ENCODE assay signal across 23 cellular contexts in the genomic region with DNA sequence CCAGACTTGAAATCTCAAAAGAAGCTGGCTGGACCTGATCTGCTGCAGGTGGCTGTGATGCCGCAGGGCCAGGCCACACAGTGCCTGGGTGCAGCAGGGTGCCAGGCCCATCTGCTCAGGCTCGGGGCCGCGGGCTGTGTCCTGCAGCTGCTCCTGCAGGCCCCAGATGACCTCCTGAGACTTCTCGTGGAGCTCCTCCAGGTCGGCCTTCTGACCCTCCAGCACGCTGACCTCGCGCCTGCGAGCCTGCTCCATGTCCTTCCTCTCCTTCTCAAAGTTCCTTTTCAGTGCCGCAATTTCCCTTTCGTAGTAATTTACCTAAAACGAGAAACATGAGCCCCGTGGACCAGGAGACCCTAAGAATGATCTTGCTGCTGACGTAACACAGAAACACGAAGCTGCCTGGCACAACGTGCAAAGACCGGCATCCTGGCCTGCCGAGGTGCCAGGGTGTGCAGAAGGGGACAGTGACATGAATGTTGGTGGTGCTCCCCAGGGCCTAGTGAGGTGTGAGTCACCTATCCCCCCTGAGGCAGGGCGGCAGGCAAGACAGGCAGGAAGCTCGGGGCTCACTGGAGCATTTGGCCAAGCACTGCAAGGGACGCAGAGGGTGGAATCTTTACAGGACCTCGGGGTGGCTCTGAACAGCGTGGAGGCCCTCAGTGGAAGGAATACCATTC.
DNase-seq lines count a peak whose midpoint lies in the region; ATAC-seq, FAIRE-seq and TF ChIP-seq lines count a peak whose summit lies in the region.
"Had no signal": no experiment of that assay in that cellular context is flagged by ENCODE, and none has a peak within 500 bp of the region (broad histone marks: within the 10 kb centered on the region; RNA-seq: fewer than 3 reads in every experiment).

No MANE protein-coding gene starts in this region.

- H3K79me2 ChIP-seq in HepG2 (ENCODE audit: insufficient read depth, low read length) = no peaks in the 10 kb centered on the region

- no peaks in the 10 kb centered on the region for H3K9me3 Mint-ChIP-seq in endodermal cell
- H3K9me3 Mint-ChIP-seq: CD4-positive, alpha-beta memory T cell had no signal

- H3K9ac ChIP-seq in HepG2 (ENCODE audit: insufficient read depth, low read depth, low read length) = no peak overlapping the region
- no peak overlapping the region for H3K9ac ChIP-seq in endodermal cell (ENCODE audit: extremely low read depth, low read length, poor library complexity, severe bottlenecking)
- no peak overlapping the region for H3K9ac ChIP-seq in kidney (ENCODE audit: low read length in 2 of 2)

- no peak overlapping the region for H3K4me3 Mint-ChIP-seq in endodermal cell
- H3K4me3 Mint-ChIP-seq: CD4-positive, alpha-beta memory T cell had no signal

- H3K9me3 ChIP-seq in HepG2 (ENCODE audit: low read length) = no peaks in the 10 kb centered on the region
- no peaks in the 10 kb centered on the region for H3K9me3 ChIP-seq in right lobe of liver
- H3K9me3 ChIP-seq in endodermal cell (ENCODE audit: control insufficient read depth, low read length) = no peaks in the 10 kb centered on the region
- H3K9me3 ChIP-seq in kidney (ENCODE audit: control insufficient read depth in 1 of 2, low read length in 2 of 2) = no peaks in the 10 kb centered on the region
- no peaks in the 10 kb centered on the region for H3K9me3 ChIP-seq in spleen

- POLR2A ChIA-PET in HepG2 (lab: Yijun Ruan, JAX) = no interaction called here

- in situ Hi-C loops in HepG2 (cut with HindIII; ENCODE audit: extremely low pct_ligation_motif_present, low pct_unique_long_range_greater_than_20kb) = no loop called here

- no peak for FAIRE-seq in HepG2 (lab: Jason Lieb, UNC)
- FAIRE-seq in kidney (lab: Jason Lieb, UNC) = no peak
- FAIRE-seq: G401.6, GM12878 had no signal

- H3K27ac ChIP-seq in HepG2 (ENCODE audit: extremely low read length, insufficient read depth, low read length) = no peak overlapping the region
- H3K27ac ChIP-seq in right lobe of liver = no peak overlapping the region
- H3K27ac ChIP-seq in endodermal cell (ENCODE audit: low read depth, low read length) = no peak overlapping the region
- no peak overlapping the region for H3K27ac ChIP-seq in kidney (ENCODE audit: low read depth in 2 of 2, low read length in 2 of 2)
- H3K27ac ChIP-seq in spleen = no peak overlapping the region
- H3K27ac ChIP-seq: SK-N-MC had no signal

- no peak overlapping the region for H3K4me2 ChIP-seq in HepG2 (ENCODE audit: low read depth, low read length)

- intact Hi-C loops in HepG2 (cut with micrococcal nuclease; ENCODE audit: unreplicated experiment) = no loop called here
- intact Hi-C loops in right lobe of liver (cut with DNase I) = no loop called here
- intact Hi-C loops in kidney (cut with DNase I) = no loop called here
- intact Hi-C loops in spleen (cut with DNase I; ENCODE audit: low total_unique reads) = no loop called here

- no peak for TF ChIP-seq POLR2A in HepG2 (IDR thresholded peaks at IDR 0.05; ENCODE audit: insufficient read depth in 1 of 2, low read depth in 2 of 2, low read length in 2 of 2)
- no peak for TF ChIP-seq POLR2A in right lobe of liver (IDR thresholded peaks at IDR 0.05)
- no peak for TF ChIP-seq POLR2A in spleen (IDR thresholded peaks at IDR 0.05)

- H3K4me1 ChIP-seq in HepG2 (ENCODE audit: insufficient read depth, low read length) (no peaks in the 10 kb centered on the region), right lobe of liver (no peaks in the 10 kb centered on the region), endodermal cell (ENCODE audit: control insufficient read depth, insufficient read depth, low read length) (no peaks in the 10 kb centered on the region), kidney (ENCODE audit: control insufficient read depth in 1 of 2, insufficient read depth in 1 of 2, low read depth in 1 of 2, low read length in 2 of 2) (no peaks in the 10 kb centered on the region), spleen (peaks cover 0 to 6% (median 2%) of the 10 kb centered on the region in 6 donors)

- H3K4me1 Mint-ChIP-seq in endodermal cell = no peaks in the 10 kb centered on the region

- TF ChIP-seq EP300 in HepG2 (IDR thresholded peaks at IDR 0.05; ENCODE audit: low read depth in 2 of 2, low read length in 2 of 2) (no peak), HepG2 (CRISPR knock-in tag; IDR thresholded peaks at IDR 0.05; ENCODE audit: borderline replicate concordance) (no peak)

- H3K4me3 ChIP-seq in HepG2 (replicated peaks in 1 of 3; ENCODE audit: insufficient read depth in 1 of 3, low read depth in 2 of 3, low read length in 3 of 3) (no peak overlapping the region), right lobe of liver (no peak overlapping the region), endodermal cell (ENCODE audit: low read length) (no peak overlapping the region), kidney (ENCODE audit: low read length in 2 of 2) (no peak overlapping the region), spleen (no peak overlapping the region)
- H3K4me3 ChIP-seq: GM12878, SK-N-MC had no signal

- CTCF ChIA-PET in HepG2 (lab: Yijun Ruan, JAX; ENCODE audit: low intra/inter-chr PET ratio, low total read pairs) = no interaction called here

- H3K27me3 ChIP-seq in HepG2 (ENCODE audit: control insufficient read depth in 1 of 2, insufficient read depth in 2 of 2, low read length in 2 of 2) (no peaks in the 10 kb centered on the region), right lobe of liver (no peaks in the 10 kb centered on the region), endodermal cell (ENCODE audit: control insufficient read depth, insufficient read depth, low read length, poor library complexity, severe bottlenecking) (no peaks in the 10 kb centered on the region), spleen (replicated peaks in 1 of 7) (no peaks in the 10 kb centered on the region)

- no peak for TF ChIP-seq RAD21 in HepG2 (CRISPR knock-in tag; IDR thresholded peaks at IDR 0.05)

- no peaks in the 10 kb centered on the region for H4K20me1 ChIP-seq in HepG2 (ENCODE audit: insufficient read depth, low read length)

- no peak for ATAC-seq in HepG2
- ATAC-seq in right lobe of liver = no peak
- no peak for ATAC-seq in GM21515 (IDR thresholded peaks at IDR 0.05; ENCODE audit: unreplicated experiment)
- no peak for ATAC-seq in HG02973 (IDR thresholded peaks at IDR 0.05; ENCODE audit: unreplicated experiment)
- ATAC-seq: GM12878 had no signal

- no peak for DNase-seq in HepG2 (ENCODE audit: low spot score)
- no peak for DNase-seq in right lobe of liver
- DNase-seq in endodermal cell = no peak
- DNase-seq in kidney = peak; percentile 61
- peak; percentile 66 for DNase-seq in spleen
- DNase-seq in NCI-H524 treated with DMSO at 0.1 percent for 48 hours (lab: John Stamatoyannopoulos, UW) = no peak
- DNase-seq: CD4-positive, alpha-beta memory T cell; COR-L47; DMS53; IMR-90; KG1; MM.1S; NCI-H1048; NCI-H1417; NCI-H2029 treated with DMSO at 0.1 percent for 48 hours; NCI-H69; RPMI8226; SHP77 treated with DMSO at 0.1 percent for 48 hours had no signal

- no peaks in the 10 kb centered on the region for H3K27me3 Mint-ChIP-seq in endodermal cell (ENCODE audit: insufficient read depth)
- H3K27me3 Mint-ChIP-seq: CD4-positive, alpha-beta memory T cell had no signal

- peaks cover 71% of the 10 kb centered on the region for H3K36me3 Mint-ChIP-seq in endodermal cell (ENCODE audit: low read depth)
- H3K36me3 Mint-ChIP-seq: CD4-positive, alpha-beta memory T cell had no signal

- no peak overlapping the region for H2AFZ ChIP-seq in HepG2 (ENCODE audit: low read length)

- WGBS in HepG2 (ENCODE audit: low lambda C conversion rate) = 97% methylated on average over 24 of the region's 24 CpGs
- whole genome bisulfite sequencing in right lobe of liver (ENCODE audit: insufficient coverage, low coverage, low lambda C conversion rate, missing lambda C conversion rate) = 89% methylated on average over 12 of the region's 24 CpGs
- 93 to 94% methylated on average over 23 to 24 of the region's 24 CpGs for WGBS in endodermal cell (ENCODE audit: insufficient coverage in 1 of 2, insufficient read length in 1 of 2), 2 experiments
- 85 to 95% (median 86%) methylated on average over 21 to 24 of the region's 24 CpGs for WGBS in spleen, 5 donors

- BruUV-seq in HepG2 (replicated peaks; lab: Mats Ljungman, UMichigan) = no TSS peak

- peaks cover 59 to 62% of the 10 kb centered on the region in 2 experiments for H3K36me3 ChIP-seq in HepG2 (replicated peaks in 1 of 2; ENCODE audit: control insufficient read depth in 1 of 2, insufficient read depth in 2 of 2, low read length in 2 of 2)
- H3K36me3 ChIP-seq in right lobe of liver = peaks cover 0 to 16% (median 4%) of the 10 kb centered on the region in 4 donors
- H3K36me3 ChIP-seq in endodermal cell (ENCODE audit: control insufficient read depth, insufficient read depth, low read length) = peaks cover 72% of the 10 kb centered on the region
- peaks cover 15 to 34% of the 10 kb centered on the region in 2 donors for H3K36me3 ChIP-seq in kidney (ENCODE audit: control insufficient read depth in 1 of 2, insufficient read depth in 2 of 2, low read length in 2 of 2)
- peaks cover 0 to 50% (median 2%) of the 10 kb centered on the region in 6 donors for H3K36me3 ChIP-seq in spleen

- H3K27ac Mint-ChIP-seq in endodermal cell = peak overlapping the region; percentile 15

- TF ChIP-seq CTCF in HepG2 (CRISPR knock-in tag; IDR thresholded peaks at IDR 0.05) (no peak), right lobe of liver (IDR thresholded peaks at IDR 0.05) (no peak), endodermal cell (conservative IDR thresholded peaks at IDR 0.05) (no peak), kidney (IDR thresholded peaks at IDR 0.05; ENCODE audit: borderline replicate concordance, extremely low read depth, insufficient read depth) (no peak), spleen (IDR thresholded peaks at IDR 0.05 in 8 of 11, conservative IDR thresholded peaks at IDR 0.05 in 3 of 11) (no peak)

TF ChIP-seq in HepG2, 621 proteins besides CTCF, POLR2A, EP300 and RAD21:
- peak; percentile 43 for TF ChIP-seq AGO2 (optimal IDR thresholded peaks at IDR 0.05; ENCODE audit: low read depth, low read length)
- TF ChIP-seq JUND (CRISPR knock-in tag; IDR thresholded peaks at IDR 0.05) = 0 out of 2 replicates have a peak, but pooled peaks have one; percentile 15
- TF ChIP-seq DNMT1 (CRISPR knock-in tag; IDR thresholded peaks at IDR 0.05) = 0 out of 2 replicates have a peak, but pooled peaks have one; percentile 54
- no peak for TF ChIP-seq SIN3B (IDR thresholded peaks at IDR 0.05; ENCODE audit: low read length)

Comparison
In these comparisons a context has a peak if more than half of its experiments do, and no peak if none do; other contexts are left out.
1. DNase-seq: peak in kidney (single experiment) and spleen (single experiment); none in HepG2 (single experiment), right lobe of liver (0 of 3), endodermal cell (single experiment) and NCI-H524 treated with DMSO at 0.1 percent for 48 hours (single experiment).